ENCODE assay signal across 13 cellular contexts in genomic region chr3:122697952-122698625, GRCh38. TPM values are rescaled to one million over a fixed set of nuclear protein-coding genes. Genes with fewer than 3 reads are reported as not detected.
DNase-seq lines count a peak whose midpoint lies in the region; ATAC-seq lines count a peak whose summit lies in the region.
"Had no signal": no experiment of that assay in that cellular context is flagged by ENCODE, and none has a peak within 500 bp of the region (broad histone marks: within the 10 kb centered on the region; RNA-seq: fewer than 3 reads in every experiment).

No MANE protein-coding gene starts in this region.

- intact Hi-C loops in cardiac septum (cut with DNase I) = no loop called here

- DNase-seq in iris pigment epithelial cell (ENCODE audit: low read depth) (peak; percentile 51), NCI-H146 (lab: John Stamatoyannopoulos, UW) (no peak), cardiac septum (ENCODE audit: low spot score) (no peak), NCI-H1105 (lab: John Stamatoyannopoulos, UW) (no peak), SK-N-DZ (ENCODE audit: low spot score) (no peak)
- DNase-seq: activated CD4-positive, alpha-beta T cell treated with anti-CD3 and anti-CD28 coated beads, Interleukin-2, amount 50 U/mL, for 48 hours; cortex of kidney; GF-D8; kidney; NK-92 treated with Interleukin-12 subunit alpha and Interleukin-12 subunit beta, amount 100 ng/mL, for 24 hours had no signal

- ATAC-seq in GM18517 (IDR thresholded peaks at IDR 0.05; ENCODE audit: unreplicated experiment) = peak; percentile 60
- peak; percentile 63 for ATAC-seq in GM21526 (IDR thresholded peaks at IDR 0.05; ENCODE audit: low FRiP score, unreplicated experiment)
- peak; percentile 67 for ATAC-seq in HG03439 (IDR thresholded peaks at IDR 0.05; ENCODE audit: unreplicated experiment)

RNA-seq across cellular contexts. Expression of gene PARP14, which starts 17.4 kb away (rescaled TPM):
- 12.7 TPM for total RNA-seq in cardiac septum
- 0.12 and 0.20 TPM in 2 replicates for polyA plus RNA-seq in SK-N-DZ (2014; cell fraction: cytosol; rRNA removed)
- polyA plus RNA-seq in SK-N-DZ (2014; cell fraction: nucleus; rRNA removed) = 0.11 and 0.16 TPM in 2 replicates
